In the genomic region with DNA sequence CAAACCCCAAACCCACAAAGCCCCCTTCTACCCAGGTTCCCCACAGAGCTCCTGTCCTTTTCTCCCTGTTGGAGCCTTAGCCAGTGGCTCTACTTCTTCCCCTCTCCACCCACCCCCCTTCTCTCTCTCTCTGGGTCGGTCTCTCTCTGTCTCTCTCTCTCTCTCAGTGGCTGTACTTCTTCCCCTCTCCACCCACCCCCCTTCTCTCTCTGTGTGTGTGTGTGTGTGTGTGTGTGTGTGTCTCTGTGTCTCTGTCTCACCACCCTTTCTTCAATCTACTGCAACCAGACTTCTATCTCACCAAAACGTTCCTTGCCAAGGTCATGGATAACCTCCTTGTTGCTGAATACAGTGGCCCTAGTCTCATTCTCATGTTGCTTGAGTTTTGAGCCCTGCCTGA, we compare ENCODE assay signal across 16 cellular contexts. TPM values are rescaled to one million over a fixed set of nuclear protein-coding genes. Genes with fewer than 3 reads are reported as not detected.
DNase-seq lines count a peak whose midpoint lies in the region; ATAC-seq and TF ChIP-seq lines count a peak whose summit lies in the region.
"Had no signal": no experiment of that assay in that cellular context is flagged by ENCODE, and none has a peak within 500 bp of the region (broad histone marks: within the 10 kb centered on the region; RNA-seq: fewer than 3 reads in every experiment).

No MANE protein-coding gene starts in this region.

- H3K4me3 Mint-ChIP-seq in stimulated activated naive B cell treated with anti-CD40 and anti-IgM and Interleukin-4, amounts not matched to agents 10 μg/mL and 1 μg/mL and 100 μg/mL, for 72 hours: no peak overlapping the region
- H3K4me3 Mint-ChIP-seq: dendritic cell treated with granulocyte-macrophage colony-stimulating factor and Interleukin-4, amounts not matched to agents 40 ng/mL and 50 ng/mL, for 4 days; memory B cell had no signal

- DNase-seq in cardiac muscle cell (ENCODE audit: low read depth in 1 of 2, low spot score in 1 of 2) (peak in 1 of 2 donors; percentile 17), left cardiac atrium (no peak), T-helper 22 cell (ENCODE audit: low read depth) (peak; percentile 13), left ventricle myocardium superior (no peak), lower lobe of right lung (no peak), prostate gland (ENCODE audit: low spot score) (no peak)
- DNase-seq in stimulated activated naive B cell treated with anti-CD40 and anti-IgM and Interleukin-4, amounts not matched to agents 10 μg/mL and 1 μg/mL and 100 μg/mL, for 72 hours: no peak
- DNase-seq in stimulated activated CD4-positive, alpha-beta T cell treated with anti-CD3 and anti-CD28 coated beads, Interleukin-1b, Interleukin-23, amount 100 ng/mL, for 48 hours: no peak
- DNase-seq: H7; NCI-H2081; NCI-H774; stimulated activated CD4-positive, alpha-beta T cell treated with anti-CD3 and anti-CD28 coated beads, Interleukin-15, amount 100 ng/mL, for 24 hours; transverse colon had no signal

- no peak for TF ChIP-seq POLR2A in prostate gland (IDR thresholded peaks at IDR 0.05)

- peaks cover 4 to 15% of the 10 kb centered on the region in 2 donors for H3K36me3 Mint-ChIP-seq in stimulated activated naive B cell treated with anti-CD40 and anti-IgM and Interleukin-4, amounts not matched to agents 10 μg/mL and 1 μg/mL and 100 μg/mL, for 72 hours

- H3K36me3 ChIP-seq in cardiac muscle cell (no peaks in the 10 kb centered on the region), lower lobe of right lung (no peaks in the 10 kb centered on the region), prostate gland (no peaks in the 10 kb centered on the region)
- H3K36me3 ChIP-seq: transverse colon had no signal

- H3K27ac Mint-ChIP-seq in stimulated activated naive B cell treated with anti-CD40 and anti-IgM and Interleukin-4, amounts not matched to agents 10 μg/mL and 1 μg/mL and 100 μg/mL, for 72 hours: peak overlapping the region; percentile 3
- H3K27ac Mint-ChIP-seq: dendritic cell treated with granulocyte-macrophage colony-stimulating factor and Interleukin-4, amounts not matched to agents 40 ng/mL and 50 ng/mL, for 4 days; memory B cell had no signal

- 38% methylated on average over 2 of the region's 2 CpGs for WGBS in prostate gland

- H3K4me3 ChIP-seq in cardiac muscle cell (no peak overlapping the region), lower lobe of right lung (no peak overlapping the region), prostate gland (no peak overlapping the region)
- H3K4me3 ChIP-seq: transverse colon had no signal

- H3K9me3 Mint-ChIP-seq in stimulated activated naive B cell treated with anti-CD40 and anti-IgM and Interleukin-4, amounts not matched to agents 10 μg/mL and 1 μg/mL and 100 μg/mL, for 72 hours: no peaks in the 10 kb centered on the region
- H3K9me3 Mint-ChIP-seq: dendritic cell treated with granulocyte-macrophage colony-stimulating factor and Interleukin-4, amounts not matched to agents 40 ng/mL and 50 ng/mL, for 4 days; memory B cell had no signal

- H3K4me1 Mint-ChIP-seq in stimulated activated naive B cell treated with anti-CD40 and anti-IgM and Interleukin-4, amounts not matched to agents 10 μg/mL and 1 μg/mL and 100 μg/mL, for 72 hours: peaks cover 21 to 35% of the 10 kb centered on the region in 2 donors

- intact Hi-C loops in left cardiac atrium (cut with DNase I): loop anchor here (5.0 to 10.0 kb wide), 5 partner anchors 93 to 516 kb away; partner anchors contain the start of genes FITM2 (in 1 of the 2) and TTPAL (in 1 of the 2)
- intact Hi-C loops in left ventricle myocardium superior (cut with micrococcal nuclease): loop anchor here (10.0 kb wide), 1 partner anchor 246 kb away; no protein-coding TSS in a partner anchor
- intact Hi-C loops in lower lobe of right lung (cut with DNase I): loop anchor here (5.0 kb wide), 1 partner anchor 93 kb away; the partner anchor contains the start of gene FITM2
- intact Hi-C loops in prostate gland (cut with DNase I): loop anchor here (5.0 to 10.0 kb wide), 3 partner anchors 168 to 386 kb away; partner anchors contain the start of gene SERINC3

- no peaks in the 10 kb centered on the region for H3K27me3 Mint-ChIP-seq in stimulated activated naive B cell treated with anti-CD40 and anti-IgM and Interleukin-4, amounts not matched to agents 10 μg/mL and 1 μg/mL and 100 μg/mL, for 72 hours
- H3K27me3 Mint-ChIP-seq: memory B cell had no signal

- no peak for TF ChIP-seq CTCF in cardiac muscle cell (IDR thresholded peaks at IDR 0.05; ENCODE audit: low read depth, low read length)
- TF ChIP-seq CTCF in lower lobe of right lung (IDR thresholded peaks at IDR 0.05): no peak
- TF ChIP-seq CTCF in prostate gland (IDR thresholded peaks at IDR 0.05): no peak

- no peak for ATAC-seq in left cardiac atrium
- peak; percentile 14 for ATAC-seq in left ventricle myocardium superior
- ATAC-seq in stimulated activated naive B cell treated with anti-CD40 and anti-IgM and Interleukin-4, amounts not matched to agents 10 μg/mL and 1 μg/mL and 100 μg/mL, for 72 hours (replicated peaks): no peak
- ATAC-seq in lower lobe of right lung: no peak

- H3K4me1 ChIP-seq in cardiac muscle cell (ENCODE audit: low read depth): peaks cover 31% of the 10 kb centered on the region
- H3K4me1 ChIP-seq in lower lobe of right lung: peaks cover 12% of the 10 kb centered on the region
- H3K4me1 ChIP-seq in prostate gland (replicated peaks): no peaks in the 10 kb centered on the region

- H3K9me3 ChIP-seq in cardiac muscle cell (ENCODE audit: low read depth) (no peaks in the 10 kb centered on the region), lower lobe of right lung (no peaks in the 10 kb centered on the region), prostate gland (no peaks in the 10 kb centered on the region)
- H3K9me3 ChIP-seq: transverse colon had no signal

- H3K27me3 ChIP-seq in cardiac muscle cell (no peaks in the 10 kb centered on the region), lower lobe of right lung (ENCODE audit: low read depth) (no peaks in the 10 kb centered on the region), prostate gland (replicated peaks; ENCODE audit: insufficient read depth) (no peaks in the 10 kb centered on the region)
- H3K27me3 ChIP-seq: transverse colon had no signal

- H3K27ac ChIP-seq in cardiac muscle cell (peak overlapping the region; percentile 95), lower lobe of right lung (no peak overlapping the region), prostate gland (no peak overlapping the region)

RNA-seq across cellular contexts. Expression of gene OSER1, which starts 8.7 kb away (rescaled TPM):
- total RNA-seq in cardiac muscle cell (28.5 and 28.6 TPM in 2 replicates), left cardiac atrium (10 to 100 TPM; 19.9 to 28.5 TPM), left ventricle myocardium superior (35.2 TPM), lower lobe of right lung (32.9 TPM), prostate gland (10 to 100 TPM; 31.6 to 42.7 TPM)
- polyA plus RNA-seq in cardiac muscle cell: 35.2 and 41.4 TPM in 2 replicates

RNA-seq across cellular contexts. Expression of gene GDAP1L1, which starts 27.8 kb away (rescaled TPM):
- total RNA-seq in cardiac muscle cell (3.9 and 5.2 TPM in 2 replicates), left cardiac atrium (under 1 TPM; 0.21 to 0.50 TPM), left ventricle myocardium superior (0.42 TPM), lower lobe of right lung (not detected), prostate gland (1 to 10 TPM in 1 of 2 donors, not detected in 1; 1.5 TPM)
- polyA plus RNA-seq in cardiac muscle cell: 0.86 and 5.5 TPM in 2 replicates
- total RNA-seq: LHCN-M2, transverse colon had no signal

RNA-seq across cellular contexts. Expression of gene JPH2, which starts 32.3 kb away (rescaled TPM):
- 154 and 205 TPM in 2 replicates for total RNA-seq in cardiac muscle cell
- polyA plus RNA-seq in cardiac muscle cell: 97.2 and 142 TPM in 2 replicates
- 10 to 100 TPM; 78.3 to 93.5 TPM for total RNA-seq in left cardiac atrium
- 182 TPM for total RNA-seq in left ventricle myocardium superior
- 4.6 TPM for total RNA-seq in lower lobe of right lung
- total RNA-seq in prostate gland: 10 to 100 TPM; 29.1 to 31.1 TPM
